In genomic region chr7:2110586-2111396, GRCh38 we compare ENCODE assay signal across 9 cellular contexts.
DNase-seq lines count a peak whose midpoint lies in the region; ATAC-seq and TF ChIP-seq lines count a peak whose summit lies in the region.
"Had no signal": no experiment of that assay in that cellular context is flagged by ENCODE, and none has a peak within 500 bp of the region (broad histone marks: within the 10 kb centered on the region; RNA-seq: fewer than 3 reads in every experiment).

No MANE protein-coding gene starts in this region.

- H3K9me2 ChIP-seq in DOHH2 (replicated peaks; ENCODE audit: control insufficient read depth, low read length), result no peaks in the 10 kb centered on the region

- H3K36me3 ChIP-seq in DOHH2 (ENCODE audit: control insufficient read depth, low read length), result peaks cover 8% of the 10 kb centered on the region
- H3K36me3 ChIP-seq in WERI-Rb-1, result peaks cover 14% of the 10 kb centered on the region

- H3K27ac ChIP-seq in DOHH2 (ENCODE audit: low read depth, low read length) (peak overlapping the region; percentile 85), WERI-Rb-1 (peak overlapping the region; percentile 90)

- no peaks in the 10 kb centered on the region for H3K9me3 ChIP-seq in DOHH2 (ENCODE audit: control insufficient read depth, insufficient read depth, low read length)
- H3K9me3 ChIP-seq in WERI-Rb-1 (ENCODE audit: severe bottlenecking), result peaks cover 2% of the 10 kb centered on the region
- H3K9me3 ChIP-seq: spleen had no signal

- H4K20me1 ChIP-seq in DOHH2 (ENCODE audit: control insufficient read depth, insufficient read depth, low read depth, low read length), result no peaks in the 10 kb centered on the region

- H3K27me3 ChIP-seq in DOHH2 (ENCODE audit: control insufficient read depth, low read length) (no peaks in the 10 kb centered on the region), WERI-Rb-1 (ENCODE audit: insufficient read depth, low read depth, severe bottlenecking) (no peaks in the 10 kb centered on the region)
- H3K27me3 ChIP-seq: spleen had no signal

- H3K4me2 ChIP-seq in DOHH2 (ENCODE audit: low read length), result peak overlapping the region; percentile 89

- peak overlapping the region; percentile 68 for H3K4me3 ChIP-seq in DOHH2 (ENCODE audit: low read length)
- H3K4me3 ChIP-seq in WERI-Rb-1 (ENCODE audit: low read depth, low read length), result no peak overlapping the region
- H3K4me3 ChIP-seq: spleen had no signal

- peaks cover 23% of the 10 kb centered on the region for H3K79me2 ChIP-seq in DOHH2 (ENCODE audit: control insufficient read depth, low read length)

- TF ChIP-seq CTCF in DOHH2 (IDR thresholded peaks at IDR 0.05; ENCODE audit: low read depth, low read length, poor library complexity, severe bottlenecking) (no peak), WERI-Rb-1 (IDR thresholded peaks at IDR 0.05; ENCODE audit: low read depth, low read length) (no peak)

- ATAC-seq in GM19324 (IDR thresholded peaks at IDR 0.05; ENCODE audit: low FRiP score, unreplicated experiment), result no peak

- peaks cover 20% of the 10 kb centered on the region for H3F3A ChIP-seq in DOHH2 (ENCODE audit: control insufficient read depth, insufficient read depth)

- peaks cover 66% of the 10 kb centered on the region for H3K4me1 ChIP-seq in DOHH2 (ENCODE audit: control insufficient read depth, low read length)

- DNase-seq in WERI-Rb-1 (no peak), fibroblast of peridontal ligament (ENCODE audit: extremely low read depth) (peak; percentile 24), renal cortical epithelial cell (ENCODE audit: low read depth) (peak; percentile 18), putamen (ENCODE audit: low spot score) (no peak), iPS-NIHi7 (ENCODE audit: extremely low spot score) (no peak), GDM1 (lab: John Stamatoyannopoulos, UW) (no peak)
- DNase-seq: spleen had no signal

Comparison
In these comparisons a context has a peak if more than half of its experiments do, and no peak if none do; other contexts are left out.
1. DNase-seq: peak in fibroblast of peridontal ligament (single experiment) and renal cortical epithelial cell (single experiment); none in WERI-Rb-1 (single experiment), putamen (single experiment), iPS-NIHi7 (single experiment) and GDM1 (single experiment).